Comparison of ENCODE assay signal across 11 cellular contexts in genomic region chr4:139299536-139299935, GRCh38. TPM values are rescaled to one million over a fixed set of nuclear protein-coding genes. Genes with fewer than 3 reads are reported as not detected.
DNase-seq lines count a peak whose midpoint lies in the region; ATAC-seq and TF ChIP-seq lines count a peak whose summit lies in the region.
"Had no signal": no experiment of that assay in that cellular context is flagged by ENCODE, and none has a peak within 500 bp of the region (broad histone marks: within the 10 kb centered on the region; RNA-seq: fewer than 3 reads in every experiment).

No MANE protein-coding gene starts in this region.

- H3K9ac ChIP-seq in HCT116 (ENCODE audit: low read length) = peak overlapping the region; percentile 95

- POLR2A ChIA-PET in HCT116 (lab: Charles Lee) = no interaction called here

- WGBS in aorta, 2 donors = 0 to 4% methylated on average over 1 of the region's 1 CpG

- no peak for TF ChIP-seq CTCF in HCT116 (IDR thresholded peaks at IDR 0.05 in 2 of 3, conservative IDR thresholded peaks at IDR 0.05 in 1 of 3; ENCODE audit: borderline replicate concordance in 1 of 3, insufficient read depth in 1 of 3, low read depth in 2 of 3, low read length in 2 of 3)

- H4K20me1 ChIP-seq in HCT116 (ENCODE audit: insufficient read depth) = peaks cover 8% of the 10 kb centered on the region; the same call in 1 of the 2 replicates

- H3K27ac ChIP-seq in ACC112 (ENCODE audit: low read depth, low read length) = peak overlapping the region; percentile 69
- H3K27ac ChIP-seq in HCT116 (ENCODE audit: low read depth, low read length) = no peak overlapping the region
- H3K27ac ChIP-seq in aorta (ENCODE audit: low read depth in 1 of 2, low read length in 2 of 2) = no peak overlapping the region

- TF ChIP-seq POLR2A in HCT116 (IDR thresholded peaks at IDR 0.05; ENCODE audit: borderline replicate concordance, extremely low read depth, insufficient read depth, insufficient read length) = no peak

- no peaks in the 10 kb centered on the region for H3K27me3 Mint-ChIP-seq in activated naive CD8-positive, alpha-beta T cell

- H3K4me1 ChIP-seq in ACC112 (ENCODE audit: control insufficient read depth, insufficient read depth, low read length, unreplicated experiment) (peaks cover 21% of the 10 kb centered on the region), HCT116 (ENCODE audit: control insufficient read depth in 1 of 2, insufficient read depth in 2 of 2, low read length in 2 of 2) (peaks cover 22 to 40% of the 10 kb centered on the region in 2 experiments), aorta (ENCODE audit: control insufficient read depth in 1 of 2, insufficient read depth in 2 of 2, low read length in 2 of 2) (no peaks in the 10 kb centered on the region)

- H3K4me3 Mint-ChIP-seq in activated naive CD8-positive, alpha-beta T cell = peak overlapping the region; percentile 100

- no peak for DNase-seq in HCT116 (ENCODE audit: low read depth, low spot score)
- DNase-seq in kidney tubule cell (ENCODE audit: low spot score) = peak; percentile 53
- DNase-seq in stimulated activated CD8-positive, alpha-beta memory T cell treated with anti-CD3 and anti-CD28 coated beads, Interleukin-4, amount 100 ng/mL, for 48 hours = no peak
- no peak for DNase-seq in NCI-H1930 (lab: John Stamatoyannopoulos, UW)
- DNase-seq in Ammon's horn (ENCODE audit: low spot score) = no peak
- no peak for DNase-seq in aorta
- DNase-seq: GF-D8, NCI-H226 had no signal

- H3K4me1 Mint-ChIP-seq in activated naive CD8-positive, alpha-beta T cell (ENCODE audit: low read depth) = peaks cover 56% of the 10 kb centered on the region

- no peak overlapping the region for H3K27ac Mint-ChIP-seq in activated naive CD8-positive, alpha-beta T cell

- H3K4me2 ChIP-seq in HCT116 (ENCODE audit: low read length) = peak overlapping the region; percentile 78

- CTCF ChIA-PET in HCT116 (lab: Charles Lee) = no interaction called here

- peaks cover 5% of the 10 kb centered on the region for H3K36me3 Mint-ChIP-seq in activated naive CD8-positive, alpha-beta T cell

- RAD21 ChIA-PET in HCT116 (lab: Charles Lee; ENCODE audit: low non-redundant PET in 1 of 2, low total read pairs in 2 of 2, uncharacterized antibody in 2 of 2, unreplicated experiment in 2 of 2) = no interaction called here

- BruUV-seq in HCT116 (replicated peaks; lab: Mats Ljungman, UMichigan) = no TSS peak

- H3K9me2 ChIP-seq in HCT116 (ENCODE audit: insufficient read depth) = no peaks in the 10 kb centered on the region

- H3K9me3 Mint-ChIP-seq in activated naive CD8-positive, alpha-beta T cell (ENCODE audit: low read depth) = no peaks in the 10 kb centered on the region

- H3K36me3 ChIP-seq in ACC112 (ENCODE audit: insufficient read depth, low read length) (no peaks in the 10 kb centered on the region), HCT116 (ENCODE audit: control insufficient read depth in 1 of 2, insufficient read depth in 2 of 2, low read length in 2 of 2) (peaks cover 0 to under 1% of the 10 kb centered on the region in 2 experiments; a peak in 1 of 4 replicates), aorta (ENCODE audit: control insufficient read depth in 1 of 2, insufficient read depth in 2 of 2, low read length in 1 of 2) (no peaks in the 10 kb centered on the region)

- H3K27me3 ChIP-seq in ACC112 (ENCODE audit: insufficient read depth, low read length) (no peaks in the 10 kb centered on the region), HCT116 (ENCODE audit: insufficient read depth, low read length) (no peaks in the 10 kb centered on the region), aorta (ENCODE audit: control insufficient read depth in 1 of 2, insufficient read depth in 2 of 2, low read length in 1 of 2) (no peaks in the 10 kb centered on the region)

- H2AFZ ChIP-seq in ACC112 (ENCODE audit: low read length, unreplicated experiment) (peak overlapping the region; percentile 58), HCT116 (ENCODE audit: low read depth, low read length, poor library complexity, severe bottlenecking) (no peak overlapping the region)

- no peak for TF ChIP-seq RAD21 in HCT116 (IDR thresholded peaks at IDR 0.05; ENCODE audit: low read depth)

- H3K9me3 ChIP-seq in HCT116 (ENCODE audit: control insufficient read depth in 1 of 2, insufficient read depth in 1 of 2, low read depth in 1 of 2, low read length in 2 of 2) (no peaks in the 10 kb centered on the region), aorta (ENCODE audit: control insufficient read depth, low read length) (no peaks in the 10 kb centered on the region)

- ATAC-seq in HCT116 (no peak), aorta (ENCODE audit: low FRiP score) (no peak)

- intact Hi-C loops in HCT116 (cut with micrococcal nuclease) (no loop called here), aorta (cut with DNase I) (loop anchor here (5.0 kb wide), 4 partner anchors 57 to 267 kb away; no protein-coding TSS in a partner anchor)

- H3K79me2 ChIP-seq in ACC112 (ENCODE audit: control insufficient read depth, insufficient read depth, low read length, unreplicated experiment) (peaks cover 56% of the 10 kb centered on the region), HCT116 (ENCODE audit: insufficient read depth, low read length) (peaks cover 60% of the 10 kb centered on the region)

- H3K4me3 ChIP-seq in ACC112 (ENCODE audit: low read depth, low read length) (peak overlapping the region; percentile 84), HCT116 (replicated peaks in 1 of 2; ENCODE audit: low read depth in 1 of 2, low read length in 2 of 2) (peak overlapping the region in 1 of 2 experiments; percentile 70; a peak in 1 of 4 replicates), aorta (ENCODE audit: low read length in 2 of 2) (no peak overlapping the region)

TF ChIP-seq in HCT116, 20 proteins besides CTCF, POLR2A, EP300 and RAD21:
- no peak for TF ChIP-seq CBX3 (IDR thresholded peaks at IDR 0.05; ENCODE audit: low read depth)
TF ChIP-seq in HCT116: peak in this region for 0.

RNA-seq across cellular contexts. Expression of gene NAA15, which starts 1.8 kb away (rescaled TPM):
- total RNA-seq in HCT116 (2021; ENCODE audit: unreplicated experiment) (79.7 TPM), aorta (10 to 100 TPM; 42.8 to 45.4 TPM)
- polyA plus RNA-seq in HCT116 (2012) = 9.0 and 14.9 TPM in 2 replicates
- polyA plus RNA-seq in aorta = 1 to 10 TPM; 4.9 to 8.1 TPM

RNA-seq across cellular contexts. Expression of gene NDUFC1, which starts 2.7 kb away (rescaled TPM):
- total RNA-seq in HCT116 (2021; ENCODE audit: unreplicated experiment) = 86.9 TPM
- 78.5 and 96.8 TPM in 2 replicates for polyA plus RNA-seq in HCT116 (2012)
- total RNA-seq in aorta = 10 to 100 TPM; 38.8 to 41.9 TPM
- polyA plus RNA-seq in aorta = 100 to 1,000 TPM in 1 of 2 donors, 10 to 100 TPM in 1; 95.7 to 104 TPM

RNA-seq across cellular contexts. Expression of gene MGARP, which starts 19.5 kb away (rescaled TPM):
- total RNA-seq in HCT116 (2021; ENCODE audit: unreplicated experiment) (0.22 TPM), aorta (1 to 10 TPM; 2.2 to 3.7 TPM)
- 0.08 TPM in 1 of 2 replicates, not detected in the other for polyA plus RNA-seq in HCT116 (2012)
- polyA plus RNA-seq in aorta = 10 to 100 TPM in 1 of 2 donors, 1 to 10 TPM in 1; 8.9 to 17.6 TPM
- total RNA-seq: mononuclear cell had no signal
